Comparison of ENCODE assay signal across 39 cellular contexts in the genomic region with DNA sequence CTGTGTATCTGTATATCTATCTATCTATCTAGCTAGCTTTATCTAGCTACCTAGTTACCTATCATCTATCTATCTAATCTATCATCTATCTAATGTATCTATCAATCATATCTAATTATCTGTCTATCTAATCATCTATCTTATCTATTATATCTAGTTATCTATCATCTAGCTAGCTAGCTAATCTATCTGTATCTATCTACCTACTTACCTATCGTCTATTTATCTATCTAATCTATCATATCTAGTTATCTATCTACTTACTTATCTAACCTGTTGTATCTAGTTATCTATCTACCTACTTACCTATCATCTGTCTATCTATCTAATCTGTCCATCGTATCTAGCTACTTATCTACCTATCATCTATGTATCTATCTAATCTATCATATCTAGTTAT. TPM values are rescaled to one million over a fixed set of nuclear protein-coding genes. Genes with fewer than 3 reads are reported as not detected.
"Had no signal": no experiment of that assay in that cellular context is flagged by ENCODE, and none has a peak within 500 bp of the region (broad histone marks: within the 10 kb centered on the region; RNA-seq: fewer than 3 reads in every experiment).

No MANE protein-coding gene starts in this region.

- H3K36me3 ChIP-seq: MG63 had no signal

- H3K9me3 ChIP-seq: MG63 had no signal

- H3K4me3 ChIP-seq: MG63 had no signal

- DNase-seq: Karpas-422, Kasumi-1, MG63, MM.1S, MV-4-11, NCI-H1048, NCI-H1092, NCI-H1092 treated with DMSO at 0.1 percent for 48 hours, NCI-H1105, NCI-H1105 treated with DMSO at 0.1 percent for 48 hours, NCI-H1417, NCI-H1417 treated with DMSO at 0.1 percent for 48 hours, NCI-H1436, NCI-H1436 treated with DMSO at 0.1 percent for 48 hours, NCI-H146, NCI-H1694, NCI-H1694 treated with DMSO at 0.1 percent for 48 hours, NCI-H187, NCI-H187 treated with DMSO at 0.1 percent for 48 hours, NCI-H1930, NCI-H2029, NCI-H2029 treated with DMSO at 0.1 percent for 48 hours, NCI-H2081, NCI-H2081 treated with DMSO at 0.1 percent for 48 hours, NCI-H2107, NCI-H2171, NCI-H2171 treated with DMSO at 0.1 percent for 48 hours, NCI-H2227 treated with DMSO at 0.1 percent for 48 hours, NCI-H226, NCI-H345, NCI-H446, NCI-H446 treated with DMSO at 0.1 percent for 48 hours, NCI-H510A, NCI-H510A treated with DMSO at 0.1 percent for 48 hours, NCI-H524 had no signal

RNA-seq across cellular contexts. Expression of a gene that starts 17.9 kb away (rescaled TPM):
- total RNA-seq: LHCN-M2, M059J, MCF 10A, NCI-H460 had no signal

RNA-seq across cellular contexts. Expression of a gene that starts 35.4 kb away (rescaled TPM):
- total RNA-seq: LHCN-M2, M059J, MCF 10A, NCI-H460 had no signal

RNA-seq across cellular contexts. Expression of a gene that starts 54.3 kb away (rescaled TPM):
- total RNA-seq: MCF 10A had no signal

RNA-seq across cellular contexts. Expression of a gene that starts 54.8 kb away (rescaled TPM):
- total RNA-seq: M059J had no signal
